Comparison of ENCODE assay signal across 13 cellular contexts in genomic region chr2:62856228-62857040, GRCh38.
"Had no signal": no experiment of that assay in that cellular context is flagged by ENCODE, and none has a peak within 500 bp of the region (broad histone marks: within the 10 kb centered on the region; RNA-seq: fewer than 3 reads in every experiment).

No MANE protein-coding gene starts in this region.

- H3K4me3 ChIP-seq: esophagus muscularis mucosa, ovary had no signal

- DNase-seq: activated CD4-positive, alpha-beta memory T cell treated with anti-CD3 and anti-CD28 coated beads, Interleukin-2, amount 10 ng/mL, durations not matched to agents 7 days and 5 days; activated CD4-positive, alpha-beta T cell treated with anti-CD3 and anti-CD28 coated beads for 36 hours; activated gamma-delta T cell; activated naive CD8-positive, alpha-beta T cell treated with anti-CD3 and anti-CD28 coated beads, Interleukin-2, amount 10 ng/mL, durations not matched to agents 7 days and 5 days; activated T-cell treated with anti-CD3 and anti-CD28 coated beads, Interleukin-2, amount 50 U/mL, for 48 hours; aorta; foreskin fibroblast; ovary; stimulated activated CD4-positive, alpha-beta T cell treated with anti-CD3 and anti-CD28 coated beads, Interleukin-4, amount 100 ng/mL, for 1 hour; stimulated activated CD8-positive, alpha-beta memory T cell treated with anti-CD3 and anti-CD28 coated beads, Interleukin-4, amount 100 ng/mL, for 48 hours; T-helper 9 cell; WERI-Rb-1 had no signal

- H3K27me3 ChIP-seq: esophagus muscularis mucosa, ovary had no signal

- H3K27ac ChIP-seq: esophagus muscularis mucosa, ovary, WERI-Rb-1 had no signal

- ATAC-seq: activated CD4-positive, alpha-beta T cell treated with anti-CD3 and anti-CD28 coated beads for 36 hours had no signal

- H3K36me3 ChIP-seq: ovary, WERI-Rb-1 had no signal
